8 cellular contexts compared by ENCODE assay signal in genomic region chr14:92105845-92106094, GRCh38. TPM values are rescaled to one million over a fixed set of nuclear protein-coding genes. Genes with fewer than 3 reads are reported as not detected.
DNase-seq lines count a peak whose midpoint lies in the region; ATAC-seq and TF ChIP-seq lines count a peak whose summit lies in the region.

No MANE protein-coding gene starts in this region.

- intact Hi-C loops in gastrocnemius medialis (cut with DNase I; ENCODE audit: low total_unique reads): loop anchor here (1.0 kb wide), 2 partner anchors 16 to 65 kb away; partner anchors contain the start of genes CPSF2, NDUFB1 and TRIP11

- ATAC-seq in GM21786 (IDR thresholded peaks at IDR 0.05; ENCODE audit: unreplicated experiment): peak; percentile 7
- peak in 1 of 2 donors; percentile 42 for ATAC-seq in gastrocnemius medialis

- H3K27me3 ChIP-seq in adipocyte (replicated peaks; ENCODE audit: control insufficient read depth, insufficient read depth, low read length) (no peaks in the 10 kb centered on the region), right atrium auricular region (no peaks in the 10 kb centered on the region), gastrocnemius medialis (no peaks in the 10 kb centered on the region)

- H3K27ac ChIP-seq in right atrium auricular region (peak overlapping the region; percentile 96 to 98), gastrocnemius medialis (peak overlapping the region; percentile 96 to 97 (median 97))

- H3K4me3 ChIP-seq in adipocyte (ENCODE audit: low read length) (peak overlapping the region; percentile 91), right atrium auricular region (peak overlapping the region; percentile 83 to 87), gastrocnemius medialis (peak overlapping the region; percentile 92 to 98 (median 95))

- DNase-seq in NCI-H2107 treated with DMSO at 0.1 percent for 48 hours (lab: John Stamatoyannopoulos, UW; ENCODE audit: unreplicated experiment) (peak; percentile 49), NCI-H2107 (lab: John Stamatoyannopoulos, UW) (no peak), M059J (ENCODE audit: low read depth) (peak; percentile 51), adipocyte (ENCODE audit: low read depth) (no peak), right atrium auricular region (ENCODE audit: low spot score) (peak; percentile 75), gastrocnemius medialis (peak in 1 of 2 donors; percentile 11), NCI-H345 (lab: John Stamatoyannopoulos, UW) (no peak)

- H3K36me3 ChIP-seq in adipocyte (ENCODE audit: control insufficient read depth, insufficient read depth, low read length, severe bottlenecking): no peaks in the 10 kb centered on the region
- H3K36me3 ChIP-seq in right atrium auricular region: no peaks in the 10 kb centered on the region
- no peaks in the 10 kb centered on the region for H3K36me3 ChIP-seq in gastrocnemius medialis

- H3K9me3 ChIP-seq in adipocyte (ENCODE audit: control insufficient read depth, low read length) (no peaks in the 10 kb centered on the region), right atrium auricular region (no peaks in the 10 kb centered on the region), gastrocnemius medialis (no peaks in the 10 kb centered on the region)

- TF ChIP-seq CTCF in right atrium auricular region (IDR thresholded peaks at IDR 0.05) (no peak), gastrocnemius medialis (IDR thresholded peaks at IDR 0.05 in 4 of 5, conservative IDR thresholded peaks at IDR 0.05 in 1 of 5) (no peak)

- peak overlapping the region; percentile 95 for H3K9ac ChIP-seq in adipocyte (ENCODE audit: low read length)

- no peak for TF ChIP-seq POLR2A in gastrocnemius medialis (IDR thresholded peaks at IDR 0.05)

- in situ Hi-C loops in gastrocnemius medialis (cut with MboI; ENCODE audit: low sequenced_read_pairs in 4 of 4): loop anchor here in 1 of 4 donors (5.0 to 25.0 kb wide), 3 partner anchors 68 to 682 kb away; partner anchors contain the start of genes GOLGA5 and PPP4R3A

- peaks cover 11% of the 10 kb centered on the region for H3K4me1 ChIP-seq in adipocyte (ENCODE audit: control insufficient read depth, insufficient read depth, low read length)
- peaks cover 0 to 27% of the 10 kb centered on the region in 2 donors for H3K4me1 ChIP-seq in right atrium auricular region
- H3K4me1 ChIP-seq in gastrocnemius medialis: peaks cover 10 to 27% of the 10 kb centered on the region in 2 donors

RNA-seq across cellular contexts. Expression of gene ATXN3, which starts 0.6 kb away (rescaled TPM):
- 27.6 and 36.3 TPM in 2 replicates for total RNA-seq in M059J (2014; rRNA removed; shearing (Covaris generic))
- total RNA-seq in right atrium auricular region (10 to 100 TPM in 1 of 2 donors, 1 to 10 TPM in 1; 9.1 to 17.9 TPM), gastrocnemius medialis (10 to 100 TPM in 1 of 4 donors, 1 to 10 TPM in 3; 6.4 to 18.9 (median 8.5) TPM)

RNA-seq across cellular contexts. Expression of gene NDUFB1, which starts 15.7 kb away (rescaled TPM):
- 275 and 582 TPM in 2 replicates for total RNA-seq in M059J (2014; rRNA removed; shearing (Covaris generic))
- 1,000 to 10,000 TPM; 1,040 to 1,566 TPM for total RNA-seq in right atrium auricular region
- 1,000 to 10,000 TPM in 1 of 4 donors, 100 to 1,000 TPM in 3; 409 to 1,081 (median 454) TPM for total RNA-seq in gastrocnemius medialis

RNA-seq across cellular contexts. Expression of gene CPSF2, which starts 16.0 kb away (rescaled TPM):
- 34.9 and 38.7 TPM in 2 replicates for total RNA-seq in M059J (2014; rRNA removed; shearing (Covaris generic))
- total RNA-seq in right atrium auricular region (10 to 100 TPM; 24.4 to 24.8 TPM), gastrocnemius medialis (100 to 1,000 TPM in 1 of 4 donors, 10 to 100 TPM in 3; 52.2 to 146 (median 58.6) TPM)

Comparison
In these comparisons a context has a peak if more than half of its experiments do, and no peak if none do; other contexts are left out.
1. DNase-seq: peak in NCI-H2107 treated with DMSO at 0.1 percent for 48 hours (single experiment), M059J (single experiment) and right atrium auricular region (single experiment); none in NCI-H2107 (single experiment), adipocyte (single experiment) and NCI-H345 (single experiment).
2. Peak in every context shown above with its lines, with median percentiles within 50 percentile points of each other: H3K4me3 ChIP-seq.